Comparison of ENCODE assay signal across 18 cellular contexts in the genomic region with DNA sequence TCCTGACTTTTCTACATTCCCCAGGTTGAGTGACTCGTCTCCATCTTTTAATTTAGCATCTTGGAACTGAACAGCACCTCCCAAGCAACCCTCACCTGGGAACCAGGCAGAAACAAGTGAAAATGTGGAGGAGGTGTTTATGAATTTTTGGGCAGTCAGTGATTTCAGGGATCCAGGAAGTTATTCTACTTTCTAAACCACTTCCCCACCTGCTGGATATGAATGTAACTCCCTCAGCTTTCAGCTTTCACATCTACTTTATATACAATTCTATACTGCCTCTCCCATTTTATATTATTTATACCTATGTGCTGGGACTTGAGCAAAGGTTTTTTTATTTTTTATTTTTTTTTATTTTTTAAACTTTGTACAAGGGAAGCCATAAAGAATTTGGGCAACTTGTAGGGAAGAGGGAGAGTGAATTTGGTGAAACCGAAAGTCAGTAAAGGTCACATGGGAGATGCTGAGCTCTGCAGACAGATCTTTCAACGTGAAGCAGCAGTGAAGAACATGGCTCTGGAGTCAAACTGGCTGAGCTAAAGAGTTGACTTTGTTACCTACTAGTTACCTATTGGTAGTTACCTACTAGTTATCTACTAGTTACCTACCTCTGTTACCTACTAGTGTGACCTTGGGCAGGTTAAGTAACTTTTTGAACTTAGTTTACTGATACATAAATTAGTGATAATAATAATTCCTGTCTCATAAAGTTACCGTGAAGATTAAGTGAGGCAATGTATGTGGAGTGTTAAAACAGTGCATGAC. TPM values are rescaled to one million over a fixed set of nuclear protein-coding genes. Genes with fewer than 3 reads are reported as not detected.
A peak's percentile ranks its signal among the peaks of the same experiment; 100 is the strongest.
DNase-seq lines count a peak whose midpoint lies in the region; TF ChIP-seq lines count a peak whose summit lies in the region.
"Had no signal": no experiment of that assay in that cellular context is flagged by ENCODE, and none has a peak within 500 bp of the region (broad histone marks: within the 10 kb centered on the region; RNA-seq: fewer than 3 reads in every experiment).

No MANE protein-coding gene starts in this region.

- H3K36me3 Mint-ChIP-seq in H9 (ENCODE audit: insufficient read depth in 1 of 3, low read depth in 3 of 3) (no peaks in the 10 kb centered on the region), progenitor cell of endocrine pancreas (ENCODE audit: insufficient read depth) (peaks cover 1% of the 10 kb centered on the region)
- H3K36me3 Mint-ChIP-seq: activated naive CD4-positive, alpha-beta T cell treated with anti-CD3 and anti-CD28 coated beads, Interleukin-2, amount 10 ng/mL, durations not matched to agents 7 days and 5 days; stimulated activated effector memory CD8-positive, alpha-beta T cell treated with anti-CD3 and anti-CD28 coated beads, Interleukin-12 subunit alpha, Interleukin-12 subunit beta, amount 100 ng/mL, for 72 hours had no signal

- no peaks in the 10 kb centered on the region for H3K23me2 ChIP-seq in H9 (ENCODE audit: insufficient read length, low read depth, low read length, poor library complexity, severe bottlenecking)

- no peak overlapping the region for H2BK12ac ChIP-seq in H9 (ENCODE audit: insufficient read length, low read depth, low read length)

- H4K5ac ChIP-seq in H9 (ENCODE audit: insufficient read length, low read depth, low read length): no peak overlapping the region

- in situ Hi-C loops in G401 (cut with HindIII; ENCODE audit: low sequenced_read_pairs): no loop called here

- no CpG with 5 or more reads among the region's 4 CpGs for WGBS in H9 (ENCODE audit: extremely low coverage, insufficient read length, low lambda C conversion rate)

- no peak for DNase-seq in H9
- peak; percentile 48 for DNase-seq in RPMI8226
- DNase-seq in fibroblast of lung (ENCODE audit: low read depth in 2 of 2): no peak
- no peak for DNase-seq in uterus
- DNase-seq in progenitor cell of endocrine pancreas (ENCODE audit: low spot score, unreplicated experiment): no peak
- no peak for DNase-seq in DMS114 treated with DMSO at 0.1 percent for 48 hours (lab: John Stamatoyannopoulos, UW; ENCODE audit: unreplicated experiment)
- DNase-seq in G401 (ENCODE audit: low spot score): no peak
- DNase-seq: activated CD8-positive, alpha-beta memory T cell treated with anti-CD3 and anti-CD28 coated beads, Interleukin-2, amount 50 U/mL, for 48 hours; activated naive CD4-positive, alpha-beta T cell treated with anti-CD3 and anti-CD28 coated beads, Interleukin-2, amount 10 ng/mL, durations not matched to agents 7 days and 5 days; CD4-positive, alpha-beta memory T cell; effector CD8-positive, alpha-beta T cell; GF-D8; lower lobe of right lung; NCI-H2107; SHP77; T-helper 9 cell had no signal

- H4K91ac ChIP-seq in H9 (ENCODE audit: insufficient read length, low read depth, low read length): no peak overlapping the region

- H3K4me2 ChIP-seq in H9 (ENCODE audit: insufficient read depth, insufficient read length, low read length) (no peak overlapping the region), fibroblast of lung (ENCODE audit: extremely low read depth, insufficient read depth, low read length) (peak overlapping the region; percentile 40)

- intact Hi-C loops in uterus (cut with DNase I; ENCODE audit: low total_unique reads): no loop called here

- no peak overlapping the region for H3T11ph ChIP-seq in H9 (ENCODE audit: low read length)

- H3K79me2 ChIP-seq in H9 (ENCODE audit: insufficient read depth, low read length) (no peaks in the 10 kb centered on the region), fibroblast of lung (ENCODE audit: control insufficient read depth, insufficient read depth, low read length) (peaks cover 95% of the 10 kb centered on the region)

- TF ChIP-seq POLR2A in uterus (IDR thresholded peaks at IDR 0.05): no peak

- no peak overlapping the region for H3K27ac ChIP-seq in H9 (ENCODE audit: insufficient read length, low read depth, low read length)
- no peak overlapping the region for H3K27ac ChIP-seq in fibroblast of lung (ENCODE audit: insufficient read depth, low read length)
- H3K27ac ChIP-seq in uterus: peak overlapping the region; percentile 61 to 74
- H3K27ac ChIP-seq: lower lobe of right lung had no signal

- H2AK5ac ChIP-seq in H9 (ENCODE audit: insufficient read length, low read length): no peak overlapping the region

- no peaks in the 10 kb centered on the region for H4K20me1 ChIP-seq in H9 (ENCODE audit: control insufficient read depth, insufficient read depth, insufficient read length)
- no peaks in the 10 kb centered on the region for H4K20me1 ChIP-seq in fibroblast of lung (ENCODE audit: control insufficient read depth, extremely low read depth, insufficient read depth, low read length)

- peaks cover 2% of the 10 kb centered on the region for H3K36me3 ChIP-seq in fibroblast of lung (ENCODE audit: control insufficient read depth, insufficient read depth, low read length)
- H3K36me3 ChIP-seq in uterus: no peaks in the 10 kb centered on the region
- H3K36me3 ChIP-seq: lower lobe of right lung had no signal

- H3K79me1 ChIP-seq in H9 (ENCODE audit: insufficient read depth, low read depth, low read length, poor library complexity, severe bottlenecking): no peaks in the 10 kb centered on the region

- H4K8ac ChIP-seq in H9 (replicated peaks; ENCODE audit: insufficient read length, low read depth, low read length): no peak overlapping the region

- H3K27me3 ChIP-seq in H9 (ENCODE audit: insufficient read depth, low read length) (no peaks in the 10 kb centered on the region; the same call in 1 of the 2 replicates), fibroblast of lung (ENCODE audit: control insufficient read depth, insufficient read depth, low read length) (no peaks in the 10 kb centered on the region), uterus (no peaks in the 10 kb centered on the region)

- no peak overlapping the region for H3K4ac ChIP-seq in H9 (ENCODE audit: low read depth, low read length)

- H3K4me3 ChIP-seq in fibroblast of lung (replicated peaks in 1 of 4; ENCODE audit: control extremely low read depth in 1 of 4, insufficient read depth in 1 of 4, low read depth in 3 of 4, low read length in 4 of 4) (no peak overlapping the region), uterus (no peak overlapping the region)
- H3K4me3 ChIP-seq: lower lobe of right lung had no signal

- no peaks in the 10 kb centered on the region for H3K27me3 Mint-ChIP-seq in H9 (ENCODE audit: low read depth)
- H3K27me3 Mint-ChIP-seq in progenitor cell of endocrine pancreas: no peaks in the 10 kb centered on the region
- H3K27me3 Mint-ChIP-seq: activated naive CD4-positive, alpha-beta T cell treated with anti-CD3 and anti-CD28 coated beads, Interleukin-2, amount 10 ng/mL, durations not matched to agents 7 days and 5 days; natural killer cell treated with Interleukin-12 subunit alpha and Interleukin-12 subunit beta and Interleukin-15 and Interleukin-18, amount 100 ng/mL, for 72 hours had no signal

- H2BK20ac ChIP-seq in H9 (ENCODE audit: low read depth, low read length, poor library complexity, severe bottlenecking): no peak overlapping the region

- no peak overlapping the region for H3K23ac ChIP-seq in H9 (ENCODE audit: insufficient read length, low read depth, low read length)

- no peak overlapping the region for H2BK120ac ChIP-seq in H9 (ENCODE audit: low read depth, low read length, poor library complexity, severe bottlenecking)

- H3K56ac ChIP-seq in H9 (ENCODE audit: insufficient read length, low read depth, low read length): no peak overlapping the region

- TF ChIP-seq CTCF in H9 (conservative IDR thresholded peaks at IDR 0.05) (0 out of 3 replicates have a peak, but pooled peaks have one; percentile 8), fibroblast of lung (conservative IDR thresholded peaks at IDR 0.05 in 1 of 2, IDR thresholded peaks at IDR 0.05 in 1 of 2; ENCODE audit: low read depth in 1 of 2, low read length in 2 of 2) (no peak), uterus (IDR thresholded peaks at IDR 0.05) (no peak), progenitor cell of endocrine pancreas (IDR thresholded peaks at IDR 0.05; ENCODE audit: unreplicated experiment) (no peak)

- H2BK5ac ChIP-seq in H9 (ENCODE audit: insufficient read length, low read length): no peak overlapping the region

- H3K4me1 Mint-ChIP-seq in H9 (peaks cover 4 to 7% of the 10 kb centered on the region in 2 experiments), progenitor cell of endocrine pancreas (ENCODE audit: low read depth) (peaks cover 2% of the 10 kb centered on the region)
- H3K4me1 Mint-ChIP-seq: activated naive CD4-positive, alpha-beta T cell treated with anti-CD3 and anti-CD28 coated beads, Interleukin-2, amount 10 ng/mL, durations not matched to agents 7 days and 5 days; CD4-positive, alpha-beta memory T cell; stimulated activated effector memory CD8-positive, alpha-beta T cell treated with anti-CD3 and anti-CD28 coated beads, Interleukin-12 subunit alpha, Interleukin-12 subunit beta, amount 100 ng/mL, for 72 hours had no signal

- H3K9me3 Mint-ChIP-seq in H9: peaks cover 4 to 5% of the 10 kb centered on the region in 2 experiments; a peak in 3 of 5 replicates
- H3K9me3 Mint-ChIP-seq in progenitor cell of endocrine pancreas (ENCODE audit: low read depth): peaks cover 13% of the 10 kb centered on the region
- H3K9me3 Mint-ChIP-seq: activated naive CD4-positive, alpha-beta T cell treated with anti-CD3 and anti-CD28 coated beads, Interleukin-2, amount 10 ng/mL, durations not matched to agents 7 days and 5 days; natural killer cell treated with Interleukin-12 subunit alpha and Interleukin-12 subunit beta and Interleukin-15 and Interleukin-18, amount 100 ng/mL, for 72 hours; stimulated activated effector memory CD8-positive, alpha-beta T cell treated with anti-CD3 and anti-CD28 coated beads, Interleukin-12 subunit alpha, Interleukin-12 subunit beta, amount 100 ng/mL, for 72 hours had no signal

- no peak overlapping the region for H3K18ac ChIP-seq in H9 (ENCODE audit: insufficient read length, low read depth, low read length)

- H3K27ac Mint-ChIP-seq in H9: no peak overlapping the region
- H3K27ac Mint-ChIP-seq in progenitor cell of endocrine pancreas: no peak overlapping the region
- H3K27ac Mint-ChIP-seq: activated naive CD4-positive, alpha-beta T cell treated with anti-CD3 and anti-CD28 coated beads, Interleukin-2, amount 10 ng/mL, durations not matched to agents 7 days and 5 days; CD4-positive, alpha-beta memory T cell; natural killer cell treated with Interleukin-12 subunit alpha and Interleukin-12 subunit beta and Interleukin-15 and Interleukin-18, amount 100 ng/mL, for 72 hours; stimulated activated effector memory CD8-positive, alpha-beta T cell treated with anti-CD3 and anti-CD28 coated beads, Interleukin-12 subunit alpha, Interleukin-12 subunit beta, amount 100 ng/mL, for 72 hours had no signal

- H2BK15ac ChIP-seq in H9 (ENCODE audit: low read depth, low read length): no peak overlapping the region

- H3K4me3 Mint-ChIP-seq in H9 (no peak overlapping the region), progenitor cell of endocrine pancreas (ENCODE audit: low read depth) (no peak overlapping the region)
- H3K4me3 Mint-ChIP-seq: activated naive CD4-positive, alpha-beta T cell treated with anti-CD3 and anti-CD28 coated beads, Interleukin-2, amount 10 ng/mL, durations not matched to agents 7 days and 5 days; CD4-positive, alpha-beta memory T cell; natural killer cell treated with Interleukin-12 subunit alpha and Interleukin-12 subunit beta and Interleukin-15 and Interleukin-18, amount 100 ng/mL, for 72 hours; stimulated activated effector memory CD8-positive, alpha-beta T cell treated with anti-CD3 and anti-CD28 coated beads, Interleukin-12 subunit alpha, Interleukin-12 subunit beta, amount 100 ng/mL, for 72 hours had no signal

- no peak overlapping the region for H3K14ac ChIP-seq in H9 (ENCODE audit: insufficient read depth, low read length)

- H3K4me1 ChIP-seq in H9 (ENCODE audit: insufficient read depth, low read length) (no peaks in the 10 kb centered on the region), fibroblast of lung (ENCODE audit: control insufficient read depth, extremely low read depth, insufficient read depth, low read length) (peaks cover 44% of the 10 kb centered on the region), uterus (peaks cover 5 to 29% of the 10 kb centered on the region in 2 donors)

- H2AFZ ChIP-seq in H9 (ENCODE audit: low read length) (no peak overlapping the region), fibroblast of lung (ENCODE audit: low read length) (no peak overlapping the region)

- H3K9ac ChIP-seq in H9 (ENCODE audit: extremely low read depth, insufficient read length, low read length) (no peak overlapping the region), fibroblast of lung (ENCODE audit: insufficient read depth, low read length) (no peak overlapping the region)

- H3K9me3 ChIP-seq in H9 (ENCODE audit: control insufficient read depth, low read depth, low read length): no peaks in the 10 kb centered on the region
- no peaks in the 10 kb centered on the region for H3K9me3 ChIP-seq in fibroblast of lung (ENCODE audit: control insufficient read depth, insufficient read depth, low read depth, low read length)
- H3K9me3 ChIP-seq in uterus: no peaks in the 10 kb centered on the region
- H3K9me3 ChIP-seq: lower lobe of right lung had no signal

RNA-seq across cellular contexts. Expression of gene DDR2, which starts 45.5 kb away (rescaled TPM):
- 0.48 and 0.52 TPM in 2 replicates for total RNA-seq in H9 (2021)
- total RNA-seq in fibroblast of lung: 252 and 303 TPM in 2 replicates
- polyA plus RNA-seq in fibroblast of lung: 144 and 192 TPM in 2 replicates
- polyA plus RNA-seq in fibroblast of lung (2012): 65.9 and 114 TPM in 2 replicates
- 313 and 334 TPM in 2 replicates for polyA minus RNA-seq in fibroblast of lung (ENCODE audit: low replicate concordance)
- total RNA-seq in uterus: 100 to 1,000 TPM in 1 of 4 donors, 10 to 100 TPM in 3; 40.0 to 134 (median 74.7) TPM
- total RNA-seq in progenitor cell of endocrine pancreas: 1.2 and 1.7 TPM in 2 replicates
- total RNA-seq in G401 (2014; rRNA removed; shearing (Covaris generic)): 34.3 and 37.5 TPM in 2 replicates

Comparison
In these comparisons a context has a peak if more than half of its experiments do, and no peak if none do; other contexts are left out.
1. H3K27ac ChIP-seq: peak in uterus (2 of 2); none in H9 (single experiment) and fibroblast of lung (single experiment).
2. RNA of gene DDR2, which starts 45.5 kb away (total RNA-seq): 252 to 303 TPM in fibroblast of lung, 40.0 to 134 TPM in uterus and 34.3 to 37.5 TPM in G401; 1.2 to 1.7 TPM in progenitor cell of endocrine pancreas and 0.48 to 0.52 TPM in H9; every median in the first group is over 10 times any median in the second.